In genomic region chr19:15584541-15585115, GRCh38 we compare ENCODE assay signal across 1 cellular context.
TF ChIP-seq lines count a peak whose summit lies in the region.

No MANE protein-coding gene starts in this region.

TF ChIP-seq in HepG2, 621 proteins besides CTCF, POLR2A, EP300 and RAD21 (continued from another document and continues in another):
- TF ChIP-seq ZNF639 (CRISPR knock-in tag; conservative IDR thresholded peaks at IDR 0.05) (no peak), FOXK1 (CRISPR knock-in tag; IDR thresholded peaks at IDR 0.05; ENCODE audit: borderline replicate concordance, low read depth) (no peak), KLF16 (CRISPR knock-in tag; IDR thresholded peaks at IDR 0.05) (peak in 1 of 2 experiments; percentile 29; a peak in 1 of 4 replicates), SAP130 (CRISPR knock-in tag; IDR thresholded peaks at IDR 0.05; ENCODE audit: low read depth) (peak; percentile 41; the same call in 1 of the 2 replicates), ZNF563 (CRISPR knock-in tag; IDR thresholded peaks at IDR 0.05) (peak; percentile 57; the same call in 1 of the 2 replicates), XRCC5 (optimal IDR thresholded peaks at IDR 0.05; ENCODE audit: low read length) (peak; percentile 96), PAXIP1 (CRISPR knock-in tag; conservative IDR thresholded peaks at IDR 0.05) (peak; percentile 31; the same call in 1 of the 2 replicates), ZNF136 (CRISPR knock-in tag; IDR thresholded peaks at IDR 0.05; ENCODE audit: low read depth) (no peak), HMGXB4 (CRISPR knock-in tag; IDR thresholded peaks at IDR 0.05; ENCODE audit: borderline replicate concordance in 1 of 2, low read depth in 1 of 2) (peak; percentile 74 to 91; a peak in 3 of 4 replicates), ZNF205 (CRISPR knock-in tag; IDR thresholded peaks at IDR 0.05) (0 out of 2 replicates have a peak, but pooled peaks have one; percentile 31), TBP (CRISPR knock-in tag; IDR thresholded peaks at IDR 0.05) (no peak), ZNF24 (IDR thresholded peaks at IDR 0.05) (no peak), HINFP (CRISPR knock-in tag; IDR thresholded peaks at IDR 0.05; ENCODE audit: low read depth) (peak; percentile 96), TAF1 (CRISPR knock-in tag; IDR thresholded peaks at IDR 0.05) (no peak), ZNF777 (CRISPR knock-in tag; IDR thresholded peaks at IDR 0.05) (no peak), MTERF4 (CRISPR knock-in tag; IDR thresholded peaks at IDR 0.05) (0 out of 2 replicates have a peak, but pooled peaks have one; percentile 36), ELF1 (CRISPR knock-in tag; IDR thresholded peaks at IDR 0.05) (peak; percentile 54; the same call in 1 of the 2 replicates), UBTF (CRISPR knock-in tag; IDR thresholded peaks at IDR 0.05) (0 out of 2 replicates have a peak, but pooled peaks have one; percentile 25), DR1 (CRISPR knock-in tag; IDR thresholded peaks at IDR 0.05) (no peak), KAT7 (CRISPR knock-in tag; IDR thresholded peaks at IDR 0.05; ENCODE audit: borderline replicate concordance) (no peak), PPARG (CRISPR knock-in tag; conservative IDR thresholded peaks at IDR 0.05) (no peak), ZNF362 (CRISPR knock-in tag; IDR thresholded peaks at IDR 0.05; ENCODE audit: borderline replicate concordance) (peak; percentile 16; the same call in 1 of the 2 replicates), ZNF121 (CRISPR knock-in tag; IDR thresholded peaks at IDR 0.05) (no peak), KDM1A (CRISPR knock-in tag; IDR thresholded peaks at IDR 0.05) (no peak), ATF5 (CRISPR knock-in tag; IDR thresholded peaks at IDR 0.05; ENCODE audit: low read depth) (no peak), ZNF430 (CRISPR knock-in tag; IDR thresholded peaks at IDR 0.05) (0 out of 2 replicates have a peak, but pooled peaks have one; percentile 38), ISX (CRISPR knock-in tag; conservative IDR thresholded peaks at IDR 0.05) (no peak), BCL3 (CRISPR knock-in tag; IDR thresholded peaks at IDR 0.05) (0 out of 2 replicates have a peak, but pooled peaks have one; percentile 65), ZNF331 (CRISPR knock-in tag; IDR thresholded peaks at IDR 0.05) (no peak), MAFG (CRISPR knock-in tag; IDR thresholded peaks at IDR 0.05) (no peak), CC2D1A (CRISPR knock-in tag; IDR thresholded peaks at IDR 0.05) (no peak), KDM5A (IDR thresholded peaks at IDR 0.05; ENCODE audit: borderline replicate concordance, low read length) (no peak), SNAPC2 (CRISPR knock-in tag; IDR thresholded peaks at IDR 0.05) (no peak), ERF (CRISPR knock-in tag; IDR thresholded peaks at IDR 0.05) (peak; percentile 75; the same call in 1 of the 2 replicates), ZNF441 (CRISPR knock-in tag; IDR thresholded peaks at IDR 0.05; ENCODE audit: borderline replicate concordance) (peak; percentile 42; the same call in 1 of the 2 replicates), ZNF768 (CRISPR knock-in tag; IDR thresholded peaks at IDR 0.05) (peak; percentile 84), SOX6 (IDR thresholded peaks at IDR 0.05) (no peak), SOX6 (CRISPR knock-in tag; IDR thresholded peaks at IDR 0.05) (no peak), DZIP1 (CRISPR knock-in tag; IDR thresholded peaks at IDR 0.05) (no peak), HDAC6 (IDR thresholded peaks at IDR 0.05; ENCODE audit: low read depth, low read length) (no peak), PITX1 (CRISPR knock-in tag; IDR thresholded peaks at IDR 0.05) (peak; percentile 39; the same call in 1 of the 2 replicates), SP1 (IDR thresholded peaks at IDR 0.05) (no peak), SP1 (CRISPR knock-in tag; IDR thresholded peaks at IDR 0.05) (no peak), SMAD1 (CRISPR knock-in tag; IDR thresholded peaks at IDR 0.05; ENCODE audit: borderline replicate concordance, low read depth) (0 out of 2 replicates have a peak, but pooled peaks have one; percentile 68), MTA1 (CRISPR knock-in tag; IDR thresholded peaks at IDR 0.05; ENCODE audit: borderline replicate concordance) (peak; percentile 90; the same call in 1 of the 2 replicates), ZNF275 (CRISPR knock-in tag; IDR thresholded peaks at IDR 0.05; ENCODE audit: borderline replicate concordance) (no peak), ZFX (CRISPR knock-in tag; IDR thresholded peaks at IDR 0.05; ENCODE audit: low read depth) (no peak)
